1 cellular context compared by ENCODE assay signal in the genomic region with DNA sequence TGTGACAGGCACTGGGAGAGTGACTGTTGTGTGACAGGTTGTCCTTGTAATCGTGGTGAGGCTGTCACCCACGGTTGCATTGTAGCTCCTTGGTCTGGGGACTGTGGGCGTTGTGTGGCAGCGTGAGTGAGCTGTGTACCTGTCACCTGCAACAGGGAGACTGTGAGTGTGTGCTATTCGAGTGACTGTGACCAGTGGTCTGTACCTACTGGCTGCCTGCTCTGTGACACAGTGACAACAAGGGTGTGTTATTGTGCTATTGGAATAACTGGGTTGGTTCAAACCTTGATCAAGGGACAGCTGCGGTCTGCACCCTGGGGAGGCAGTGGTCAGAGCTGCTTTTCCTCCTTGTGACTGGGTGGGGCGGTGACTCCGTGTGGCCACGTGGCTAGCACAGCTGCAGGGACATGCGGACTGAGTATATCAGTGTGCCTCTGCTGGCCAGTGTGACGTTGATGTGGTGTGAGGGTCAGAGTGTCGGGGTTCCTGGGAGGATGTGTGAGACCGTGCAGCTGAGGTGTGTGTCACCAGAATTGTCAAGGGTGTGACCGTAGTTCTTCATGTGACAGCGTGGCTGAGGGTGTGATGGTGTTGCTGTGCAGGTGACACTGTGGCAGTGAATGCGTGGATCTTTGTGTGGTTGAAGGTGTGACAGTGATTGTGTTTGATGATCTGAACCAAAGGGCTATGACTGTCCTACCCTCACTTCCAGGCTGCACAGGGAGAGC.
A peak's percentile ranks its signal among the peaks of the same experiment; 100 is the strongest.
TF ChIP-seq lines count a peak whose summit lies in the region.

No MANE protein-coding gene starts in this region.

TF ChIP-seq in HEK293, 187 proteins besides CTCF, POLR2A, EP300 and RAD21 (continued from another document):
- TF ChIP-seq, protein P1, sequence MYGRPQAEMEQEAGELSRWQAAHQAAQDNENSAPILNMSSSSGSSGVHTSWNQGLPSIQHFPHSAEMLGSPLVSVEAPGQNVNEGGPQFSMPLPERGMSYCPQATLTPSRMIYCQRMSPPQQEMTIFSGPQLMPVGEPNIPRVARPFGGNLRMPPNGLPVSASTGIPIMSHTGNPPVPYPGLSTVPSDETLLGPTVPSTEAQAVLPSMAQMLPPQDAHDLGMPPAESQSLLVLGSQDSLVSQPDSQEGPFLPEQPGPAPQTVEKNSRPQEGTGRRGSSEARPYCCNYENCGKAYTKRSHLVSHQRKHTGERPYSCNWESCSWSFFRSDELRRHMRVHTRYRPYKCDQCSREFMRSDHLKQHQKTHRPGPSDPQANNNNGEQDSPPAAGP (tag by site-specific recombination; IDR thresholded peaks at IDR 0.05) = 0 out of 2 replicates have a peak, but pooled peaks have one; percentile 9
- TF ChIP-seq ZNF76 (tag by site-specific recombination; IDR thresholded peaks at IDR 0.05; ENCODE audit: borderline replicate concordance, low read depth) (no peak), ZNF529 (tag by site-specific recombination; IDR thresholded peaks at IDR 0.05; ENCODE audit: insufficient replicate concordance) (no peak), PRDM1 (tag by site-specific recombination; IDR thresholded peaks at IDR 0.05) (no peak), ZNF132 (tag by site-specific recombination; IDR thresholded peaks at IDR 0.05; ENCODE audit: borderline replicate concordance) (no peak)
- TF ChIP-seq, protein P2, sequence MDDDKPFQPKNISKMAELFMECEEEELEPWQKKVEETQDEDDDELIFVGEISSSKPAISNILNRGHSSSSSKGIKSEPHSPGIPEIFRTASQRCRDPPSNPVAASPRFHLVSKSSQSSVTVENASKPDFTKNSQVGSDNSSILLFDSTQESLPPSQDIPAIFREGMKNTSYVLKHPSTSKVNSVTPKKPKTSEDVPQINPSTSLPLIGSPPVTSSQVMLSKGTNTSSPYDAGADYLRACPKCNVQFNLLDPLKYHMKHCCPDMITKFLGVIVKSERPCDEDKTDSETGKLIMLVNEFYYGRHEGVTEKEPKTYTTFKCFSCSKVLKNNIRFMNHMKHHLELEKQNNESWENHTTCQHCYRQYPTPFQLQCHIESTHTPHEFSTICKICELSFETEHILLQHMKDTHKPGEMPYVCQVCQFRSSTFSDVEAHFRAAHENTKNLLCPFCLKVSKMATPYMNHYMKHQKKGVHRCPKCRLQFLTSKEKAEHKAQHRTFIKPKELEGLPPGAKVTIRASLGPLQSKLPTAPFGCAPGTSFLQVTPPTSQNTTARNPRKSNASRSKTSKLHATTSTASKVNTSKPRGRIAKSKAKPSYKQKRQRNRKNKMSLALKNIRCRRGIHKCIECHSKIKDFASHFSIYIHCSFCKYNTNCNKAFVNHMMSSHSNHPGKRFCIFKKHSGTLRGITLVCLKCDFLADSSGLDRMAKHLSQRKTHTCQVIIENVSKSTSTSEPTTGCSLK (tag by site-specific recombination; IDR thresholded peaks at IDR 0.05) = no peak
